In genomic region chr11:18243783-18244362, GRCh38 we compare ENCODE assay signal across 8 cellular contexts. TPM values are rescaled to one million over a fixed set of nuclear protein-coding genes. Genes with fewer than 3 reads are reported as not detected.
A peak's percentile ranks its signal among the peaks of the same experiment; 100 is the strongest.
DNase-seq lines count a peak whose midpoint lies in the region; ATAC-seq, FAIRE-seq and TF ChIP-seq lines count a peak whose summit lies in the region.

No MANE protein-coding gene starts in this region.

- H3K4me1 Mint-ChIP-seq in activated T-helper 1 cell treated with anti-CD3 and anti-CD28 coated beads, Interleukin-12 subunit alpha, Interleukin-12 subunit beta, Interleukin-2, Interleukin-4 antibody, amounts not matched to agents 30 ng/mL and 10 ng/mL and 1 ng/mL, durations not matched to agents 14 hours and 24 hours and 36 hours (ENCODE audit: low read depth): peaks cover 39% of the 10 kb centered on the region

- no peaks in the 10 kb centered on the region for H3K27me3 ChIP-seq in PC-9 (ENCODE audit: insufficient read depth, low read depth)
- H3K27me3 ChIP-seq in gastroesophageal sphincter: no peaks in the 10 kb centered on the region

- TF ChIP-seq CTCF in PC-9 (conservative IDR thresholded peaks at IDR 0.05): peak; percentile 97
- peak in 3 of 4 experiments; percentile 17 to 55 (median 18) for TF ChIP-seq CTCF in gastroesophageal sphincter (IDR thresholded peaks at IDR 0.05)

- CTCF ChIA-PET in PC-9 (lab: Charles Lee): interaction anchor here (0.6 to 1.0 kb wide), 2 partner anchors 31 to 247 kb away, joined by 3 to 5 read pairs; no protein-coding TSS in a partner anchor

- no peaks in the 10 kb centered on the region for H3K36me3 Mint-ChIP-seq in activated T-helper 1 cell treated with anti-CD3 and anti-CD28 coated beads, Interleukin-12 subunit alpha, Interleukin-12 subunit beta, Interleukin-2, Interleukin-4 antibody, amounts not matched to agents 30 ng/mL and 10 ng/mL and 1 ng/mL, durations not matched to agents 14 hours and 24 hours and 36 hours (ENCODE audit: low read depth)

- no peak overlapping the region for H3K4me3 ChIP-seq in PC-9
- H3K4me3 ChIP-seq in gastroesophageal sphincter: no peak overlapping the region
- no peak overlapping the region for H3K4me3 ChIP-seq in skeletal muscle cell (ENCODE audit: low read depth, low read length)

- no peaks in the 10 kb centered on the region for H3K79me2 ChIP-seq in PC-9 (ENCODE audit: low read depth)

- BruUV-seq in PC-9 (replicated peaks; lab: Mats Ljungman, UMichigan): no TSS peak

- H2AFZ ChIP-seq in PC-9: no peak overlapping the region

- FAIRE-seq in HTR-8/SVneo (lab: Jason Lieb, UNC) (no peak), frontal cortex (lab: Jason Lieb, UNC) (no peak)

- ATAC-seq in gastroesophageal sphincter (no peak), GM21528 (IDR thresholded peaks at IDR 0.05; ENCODE audit: low FRiP score, unreplicated experiment) (no peak)

- no peaks in the 10 kb centered on the region for H3F3A ChIP-seq in PC-9 (ENCODE audit: insufficient read depth, low read depth)

- TF ChIP-seq EP300 in gastroesophageal sphincter (IDR thresholded peaks at IDR 0.05): no peak

- DNase-seq in DMS 273 treated with DMSO at 0.1 percent for 48 hours (lab: John Stamatoyannopoulos, UW): peak; percentile 3
- DNase-seq in HTR-8/SVneo (ENCODE audit: insufficient read length, low spot score): peak; percentile 62
- peak; percentile 57 to 66 for DNase-seq in PC-9
- peak; percentile 65 for DNase-seq in activated T-helper 1 cell treated with anti-CD3 and anti-CD28 coated beads, Interleukin-12 subunit alpha, Interleukin-12 subunit beta, Interleukin-2, Interleukin-4 antibody, amounts not matched to agents 30 ng/mL and 10 ng/mL and 1 ng/mL, durations not matched to agents 14 hours and 24 hours and 36 hours (ENCODE audit: low spot score)
- peak; percentile 25 for DNase-seq in skeletal muscle cell (ENCODE audit: low read depth)
- DNase-seq in frontal cortex (ENCODE audit: low spot score in 2 of 2): no peak

- H3K9me3 ChIP-seq in PC-9 (ENCODE audit: insufficient read depth, low read depth) (no peaks in the 10 kb centered on the region), gastroesophageal sphincter (no peaks in the 10 kb centered on the region)

- 0% methylated on average over 1 of the region's 1 CpG; no CpG with 5 or more reads in 1 of the 2 donors for WGBS in gastroesophageal sphincter (ENCODE audit: low coverage in 1 of 2), 2 donors

- peak overlapping the region; percentile 10 for H3K27ac Mint-ChIP-seq in activated T-helper 1 cell treated with anti-CD3 and anti-CD28 coated beads, Interleukin-12 subunit alpha, Interleukin-12 subunit beta, Interleukin-2, Interleukin-4 antibody, amounts not matched to agents 30 ng/mL and 10 ng/mL and 1 ng/mL, durations not matched to agents 14 hours and 24 hours and 36 hours

- no peaks in the 10 kb centered on the region for H4K20me1 ChIP-seq in PC-9 (ENCODE audit: insufficient read depth)

- no peak overlapping the region for H3K4me3 Mint-ChIP-seq in activated T-helper 1 cell treated with anti-CD3 and anti-CD28 coated beads, Interleukin-12 subunit alpha, Interleukin-12 subunit beta, Interleukin-2, Interleukin-4 antibody, amounts not matched to agents 30 ng/mL and 10 ng/mL and 1 ng/mL, durations not matched to agents 14 hours and 24 hours and 36 hours

- intact Hi-C loops in PC-9 (cut with micrococcal nuclease; ENCODE audit: unreplicated experiment): loop anchor here (2.0 to 10.0 kb wide), 4 partner anchors 153 to 491 kb away; partner anchors contain the start of gene TSG101
- intact Hi-C loops in activated T-helper 1 cell treated with anti-CD3 and anti-CD28 coated beads, Interleukin-12 subunit alpha, Interleukin-12 subunit beta, Interleukin-2, Interleukin-4 antibody, amounts not matched to agents 30 ng/mL and 10 ng/mL and 1 ng/mL, durations not matched to agents 14 hours and 24 hours and 36 hours (cut with micrococcal nuclease): loop anchor here (1.0 to 10.0 kb wide), 11 partner anchors 38 to 520 kb away; partner anchors contain the start of genes SERGEF, SPTY2D1 and TSG101

- H3K4me1 ChIP-seq in PC-9 (replicated peaks; ENCODE audit: insufficient read depth) (peaks cover 6% of the 10 kb centered on the region; the same call in 1 of the 2 replicates), gastroesophageal sphincter (no peaks in the 10 kb centered on the region)

- TF ChIP-seq POLR2A in gastroesophageal sphincter (IDR thresholded peaks at IDR 0.05): no peak

- H3K9me3 Mint-ChIP-seq in activated T-helper 1 cell treated with anti-CD3 and anti-CD28 coated beads, Interleukin-12 subunit alpha, Interleukin-12 subunit beta, Interleukin-2, Interleukin-4 antibody, amounts not matched to agents 30 ng/mL and 10 ng/mL and 1 ng/mL, durations not matched to agents 14 hours and 24 hours and 36 hours: no peaks in the 10 kb centered on the region

- H3K27ac ChIP-seq in PC-9 (no peak overlapping the region), gastroesophageal sphincter (no peak overlapping the region)

- no peak overlapping the region for H3K4me2 ChIP-seq in PC-9

- H3K36me3 ChIP-seq in PC-9 (ENCODE audit: low read depth) (no peaks in the 10 kb centered on the region), gastroesophageal sphincter (no peaks in the 10 kb centered on the region)

- peaks cover 27% of the 10 kb centered on the region for H3K27me3 Mint-ChIP-seq in activated T-helper 1 cell treated with anti-CD3 and anti-CD28 coated beads, Interleukin-12 subunit alpha, Interleukin-12 subunit beta, Interleukin-2, Interleukin-4 antibody, amounts not matched to agents 30 ng/mL and 10 ng/mL and 1 ng/mL, durations not matched to agents 14 hours and 24 hours and 36 hours (ENCODE audit: insufficient read depth)

- H3K9me2 ChIP-seq in PC-9 (ENCODE audit: insufficient read depth): no peaks in the 10 kb centered on the region

- POLR2A ChIA-PET in PC-9 (lab: Charles Lee; ENCODE audit: unreplicated experiment): interaction anchor here (0.5 to 0.6 kb wide), 3 partner anchors 151 to 296 kb away, joined by 3 to 5 read pairs (median 4); partner anchors contain the start of gene LDHA

RNA-seq across cellular contexts. Expression of gene SAA2, which starts 4.6 kb away (rescaled TPM):
- total RNA-seq in PC-9 (2021): 1.2 TPM in 1 of 2 replicates, not detected in the other
- not detected in 2 replicates for total RNA-seq in activated T-helper 1 cell treated with anti-CD3 and anti-CD28 coated beads, Interleukin-12 subunit alpha, Interleukin-12 subunit beta, Interleukin-2, Interleukin-4 antibody, amounts not matched to agents 30 ng/mL and 10 ng/mL and 1 ng/mL, durations not matched to agents 14 hours and 24 hours and 36 hours
- total RNA-seq in gastroesophageal sphincter: 10 to 100 TPM in 2 of 4 donors, not detected in 2; 18.6 to 36.5 TPM
- 0.41 TPM for total RNA-seq in frontal cortex

RNA-seq across cellular contexts. Expression of gene SAA4, which starts 7.3 kb away (rescaled TPM):
- total RNA-seq in PC-9 (2021) (not detected in 2 replicates), gastroesophageal sphincter (1 to 10 TPM in 1 of 4 donors, not detected in 3; 1.5 TPM), frontal cortex (not detected)
- total RNA-seq in activated T-helper 1 cell treated with anti-CD3 and anti-CD28 coated beads, Interleukin-12 subunit alpha, Interleukin-12 subunit beta, Interleukin-2, Interleukin-4 antibody, amounts not matched to agents 30 ng/mL and 10 ng/mL and 1 ng/mL, durations not matched to agents 14 hours and 24 hours and 36 hours: not detected in 2 replicates

RNA-seq across cellular contexts. Expression of gene SAA1, which starts 22.2 kb away (rescaled TPM):
- total RNA-seq in PC-9 (2021): 1.9 TPM in 1 of 2 replicates, not detected in the other
- total RNA-seq in activated T-helper 1 cell treated with anti-CD3 and anti-CD28 coated beads, Interleukin-12 subunit alpha, Interleukin-12 subunit beta, Interleukin-2, Interleukin-4 antibody, amounts not matched to agents 30 ng/mL and 10 ng/mL and 1 ng/mL, durations not matched to agents 14 hours and 24 hours and 36 hours: not detected in 2 replicates
- total RNA-seq in gastroesophageal sphincter: 10 to 100 TPM in 2 of 4 donors, 1 to 10 TPM in 1, not detected in 1; 3.6 to 71.7 (median 32.3) TPM
- total RNA-seq in frontal cortex: not detected

Comparison
In these comparisons a context has a peak if more than half of its experiments do, and no peak if none do; other contexts are left out.
1. DNase-seq: peak in DMS 273 treated with DMSO at 0.1 percent for 48 hours (single experiment), HTR-8/SVneo (single experiment), PC-9 (2 of 2), activated T-helper 1 cell treated with anti-CD3 and anti-CD28 coated beads, Interleukin-12 subunit alpha, Interleukin-12 subunit beta, Interleukin-2, Interleukin-4 antibody, amounts not matched to agents 30 ng/mL and 10 ng/mL and 1 ng/mL, durations not matched to agents 14 hours and 24 hours and 36 hours (single experiment) and skeletal muscle cell (single experiment); none in frontal cortex (0 of 2).